1 cellular context compared by ENCODE assay signal in genomic region chr11:124424384-124424921, GRCh38.
A peak's percentile ranks its signal among the peaks of the same experiment; 100 is the strongest.
TF ChIP-seq lines count a peak whose summit lies in the region.

A gene with protein sequence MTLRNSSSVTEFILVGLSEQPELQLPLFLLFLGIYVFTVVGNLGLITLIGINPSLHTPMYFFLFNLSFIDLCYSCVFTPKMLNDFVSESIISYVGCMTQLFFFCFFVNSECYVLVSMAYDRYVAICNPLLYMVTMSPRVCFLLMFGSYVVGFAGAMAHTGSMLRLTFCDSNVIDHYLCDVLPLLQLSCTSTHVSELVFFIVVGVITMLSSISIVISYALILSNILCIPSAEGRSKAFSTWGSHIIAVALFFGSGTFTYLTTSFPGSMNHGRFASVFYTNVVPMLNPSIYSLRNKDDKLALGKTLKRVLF (minus strand): TSS chr11:124424871. CDS start chr11:124424871, 0 bp downstream.

TF ChIP-seq in HepG2, 621 proteins besides CTCF, POLR2A, EP300 and RAD21:
- TF ChIP-seq NFE2L2 (IDR thresholded peaks at IDR 0.05; ENCODE audit: low read length), result peak; percentile 82
- TF ChIP-seq GMEB1 (CRISPR knock-in tag; IDR thresholded peaks at IDR 0.05; ENCODE audit: borderline replicate concordance), result no peak
- TF ChIP-seq PRMT3 (CRISPR knock-in tag; IDR thresholded peaks at IDR 0.05; ENCODE audit: borderline replicate concordance, low read depth), result no peak
- TF ChIP-seq MAFF (IDR thresholded peaks at IDR 0.05; ENCODE audit: low read depth, low read length), result peak; percentile 58; the same call in 1 of the 2 replicates
- TF ChIP-seq MAFK (conservative IDR thresholded peaks at IDR 0.05 in 1 of 2, IDR thresholded peaks at IDR 0.05 in 1 of 2; ENCODE audit: low read length in 2 of 2), result peak; percentile 67 to 71
- no peak for TF ChIP-seq ZNF879 (CRISPR knock-in tag; IDR thresholded peaks at IDR 0.05)
- TF ChIP-seq, protein P1, sequence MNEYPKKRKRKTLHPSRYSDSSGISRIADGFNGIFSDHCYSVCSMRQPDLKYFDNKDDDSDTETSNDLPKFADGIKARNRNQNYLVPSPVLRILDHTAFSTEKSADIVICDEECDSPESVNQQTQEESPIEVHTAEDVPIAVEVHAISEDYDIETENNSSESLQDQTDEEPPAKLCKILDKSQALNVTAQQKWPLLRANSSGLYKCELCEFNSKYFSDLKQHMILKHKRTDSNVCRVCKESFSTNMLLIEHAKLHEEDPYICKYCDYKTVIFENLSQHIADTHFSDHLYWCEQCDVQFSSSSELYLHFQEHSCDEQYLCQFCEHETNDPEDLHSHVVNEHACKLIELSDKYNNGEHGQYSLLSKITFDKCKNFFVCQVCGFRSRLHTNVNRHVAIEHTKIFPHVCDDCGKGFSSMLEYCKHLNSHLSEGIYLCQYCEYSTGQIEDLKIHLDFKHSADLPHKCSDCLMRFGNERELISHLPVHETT (CRISPR knock-in tag; conservative IDR thresholded peaks at IDR 0.05), result no peak
- no peak for TF ChIP-seq TBX2 (CRISPR knock-in tag; IDR thresholded peaks at IDR 0.05; ENCODE audit: borderline replicate concordance)
TF ChIP-seq in HepG2: peak in this region for 3.
